Comparison of ENCODE assay signal across 3 cellular contexts in the genomic region with DNA sequence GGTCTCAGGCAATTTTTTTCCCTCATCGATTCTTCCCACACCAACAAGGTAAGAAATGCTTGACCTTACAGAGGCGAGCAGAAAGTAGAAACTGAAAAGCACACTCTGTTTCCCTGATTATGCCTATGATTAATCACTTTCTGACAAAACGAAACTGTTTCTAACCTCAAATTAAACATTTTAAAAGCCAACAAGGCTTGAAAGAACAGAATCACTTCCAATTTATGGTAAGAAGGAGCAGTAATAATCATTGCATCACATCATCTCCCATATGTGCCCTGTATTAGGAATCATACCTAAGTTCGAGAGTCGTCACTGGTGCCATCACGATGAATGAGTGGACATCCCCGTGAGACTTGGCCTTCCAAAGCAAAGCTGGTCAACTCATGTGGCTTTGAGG.
TF ChIP-seq lines count a peak whose summit lies in the region.

No MANE protein-coding gene starts in this region.

TF ChIP-seq in SK-N-SH, 30 proteins besides CTCF, POLR2A, EP300 and RAD21:
- TF ChIP-seq EZH2phosphoT487 (IDR thresholded peaks at IDR 0.05; ENCODE audit: borderline replicate concordance, low read depth) (no peak), TAF1 (IDR thresholded peaks at IDR 0.05; ENCODE audit: borderline replicate concordance, low read depth, low read length) (no peak), SMC3 (IDR thresholded peaks at IDR 0.05; ENCODE audit: low read depth, low read length) (no peak), MXI1 (IDR thresholded peaks at IDR 0.05; ENCODE audit: low read depth, low read length) (no peak), PBX3 (IDR thresholded peaks at IDR 0.05) (no peak), REST (IDR thresholded peaks at IDR 0.05; ENCODE audit: low read depth, low read length) (no peak), FOSL2 (IDR thresholded peaks at IDR 0.05; ENCODE audit: borderline replicate concordance, low read depth) (no peak), TCF12 (IDR thresholded peaks at IDR 0.05) (no peak), FOXM1 (IDR thresholded peaks at IDR 0.05; ENCODE audit: low read depth) (no peak)
- TF ChIP-seq, protein P1, sequence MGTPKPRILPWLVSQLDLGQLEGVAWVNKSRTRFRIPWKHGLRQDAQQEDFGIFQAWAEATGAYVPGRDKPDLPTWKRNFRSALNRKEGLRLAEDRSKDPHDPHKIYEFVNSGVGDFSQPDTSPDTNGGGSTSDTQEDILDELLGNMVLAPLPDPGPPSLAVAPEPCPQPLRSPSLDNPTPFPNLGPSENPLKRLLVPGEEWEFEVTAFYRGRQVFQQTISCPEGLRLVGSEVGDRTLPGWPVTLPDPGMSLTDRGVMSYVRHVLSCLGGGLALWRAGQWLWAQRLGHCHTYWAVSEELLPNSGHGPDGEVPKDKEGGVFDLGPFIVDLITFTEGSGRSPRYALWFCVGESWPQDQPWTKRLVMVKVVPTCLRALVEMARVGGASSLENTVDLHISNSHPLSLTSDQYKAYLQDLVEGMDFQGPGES (IDR thresholded peaks at IDR 0.05; ENCODE audit: low read depth, low read length), result no peak

TF ChIP-seq in SK-N-SH treated with all-trans-retinoic acid at 6 μM for 48 hours, 23 proteins besides CTCF, POLR2A, EP300 and RAD21 (continues in another document):
- TF ChIP-seq, protein P2, sequence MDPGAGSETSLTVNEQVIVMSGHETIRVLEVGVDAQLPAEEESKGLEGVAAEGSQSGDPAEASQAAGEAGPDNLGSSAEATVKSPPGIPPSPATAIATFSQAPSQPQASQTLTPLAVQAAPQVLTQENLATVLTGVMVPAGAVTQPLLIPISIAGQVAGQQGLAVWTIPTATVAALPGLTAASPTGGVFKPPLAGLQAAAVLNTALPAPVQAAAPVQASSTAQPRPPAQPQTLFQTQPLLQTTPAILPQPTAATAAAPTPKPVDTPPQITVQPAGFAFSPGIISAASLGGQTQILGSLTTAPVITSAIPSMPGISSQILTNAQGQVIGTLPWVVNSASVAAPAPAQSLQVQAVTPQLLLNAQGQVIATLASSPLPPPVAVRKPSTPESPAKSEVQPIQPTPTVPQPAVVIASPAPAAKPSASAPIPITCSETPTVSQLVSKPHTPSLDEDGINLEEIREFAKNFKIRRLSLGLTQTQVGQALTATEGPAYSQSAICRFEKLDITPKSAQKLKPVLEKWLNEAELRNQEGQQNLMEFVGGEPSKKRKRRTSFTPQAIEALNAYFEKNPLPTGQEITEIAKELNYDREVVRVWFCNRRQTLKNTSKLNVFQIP (CRISPR knock-in tag; IDR thresholded peaks at IDR 0.05; ENCODE audit: borderline replicate concordance, low read depth), result no peak
- TF ChIP-seq TOX (CRISPR knock-in tag; IDR thresholded peaks at IDR 0.05; ENCODE audit: borderline replicate concordance) (no peak), BACH2 (CRISPR knock-in tag; IDR thresholded peaks at IDR 0.05; ENCODE audit: borderline replicate concordance) (no peak), RARB (CRISPR knock-in tag; IDR thresholded peaks at IDR 0.05) (no peak), ZNF565 (CRISPR knock-in tag; conservative IDR thresholded peaks at IDR 0.05; ENCODE audit: low read depth) (no peak), ZNF8 (CRISPR knock-in tag; IDR thresholded peaks at IDR 0.05) (no peak), SNAI2 (CRISPR knock-in tag; IDR thresholded peaks at IDR 0.05) (no peak), OSR1 (CRISPR knock-in tag; IDR thresholded peaks at IDR 0.05) (no peak), PATZ1 (CRISPR knock-in tag; IDR thresholded peaks at IDR 0.05; ENCODE audit: borderline replicate concordance) (no peak), ZFP30 (CRISPR knock-in tag; IDR thresholded peaks at IDR 0.05) (no peak), ZC3H10 (CRISPR knock-in tag; IDR thresholded peaks at IDR 0.05) (no peak), TCF4 (CRISPR knock-in tag; IDR thresholded peaks at IDR 0.05; ENCODE audit: borderline replicate concordance) (no peak), ZFP3 (CRISPR knock-in tag; IDR thresholded peaks at IDR 0.05) (no peak), ARNTL (CRISPR knock-in tag; IDR thresholded peaks at IDR 0.05; ENCODE audit: borderline replicate concordance, low read depth) (no peak)
- TF ChIP-seq, protein P3, sequence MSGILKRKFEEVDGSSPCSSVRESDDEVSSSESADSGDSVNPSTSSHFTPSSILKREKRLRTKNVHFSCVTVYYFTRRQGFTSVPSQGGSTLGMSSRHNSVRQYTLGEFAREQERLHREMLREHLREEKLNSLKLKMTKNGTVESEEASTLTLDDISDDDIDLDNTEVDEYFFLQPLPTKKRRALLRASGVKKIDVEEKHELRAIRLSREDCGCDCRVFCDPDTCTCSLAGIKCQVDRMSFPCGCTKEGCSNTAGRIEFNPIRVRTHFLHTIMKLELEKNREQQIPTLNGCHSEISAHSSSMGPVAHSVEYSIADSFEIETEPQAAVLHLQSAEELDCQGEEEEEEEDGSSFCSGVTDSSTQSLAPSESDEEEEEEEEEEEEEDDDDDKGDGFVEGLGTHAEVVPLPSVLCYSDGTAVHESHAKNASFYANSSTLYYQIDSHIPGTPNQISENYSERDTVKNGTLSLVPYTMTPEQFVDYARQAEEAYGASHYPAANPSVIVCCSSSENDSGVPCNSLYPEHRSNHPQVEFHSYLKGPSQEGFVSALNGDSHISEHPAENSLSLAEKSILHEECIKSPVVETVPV (CRISPR knock-in tag; IDR thresholded peaks at IDR 0.05), result no peak
- TF ChIP-seq, protein P4, sequence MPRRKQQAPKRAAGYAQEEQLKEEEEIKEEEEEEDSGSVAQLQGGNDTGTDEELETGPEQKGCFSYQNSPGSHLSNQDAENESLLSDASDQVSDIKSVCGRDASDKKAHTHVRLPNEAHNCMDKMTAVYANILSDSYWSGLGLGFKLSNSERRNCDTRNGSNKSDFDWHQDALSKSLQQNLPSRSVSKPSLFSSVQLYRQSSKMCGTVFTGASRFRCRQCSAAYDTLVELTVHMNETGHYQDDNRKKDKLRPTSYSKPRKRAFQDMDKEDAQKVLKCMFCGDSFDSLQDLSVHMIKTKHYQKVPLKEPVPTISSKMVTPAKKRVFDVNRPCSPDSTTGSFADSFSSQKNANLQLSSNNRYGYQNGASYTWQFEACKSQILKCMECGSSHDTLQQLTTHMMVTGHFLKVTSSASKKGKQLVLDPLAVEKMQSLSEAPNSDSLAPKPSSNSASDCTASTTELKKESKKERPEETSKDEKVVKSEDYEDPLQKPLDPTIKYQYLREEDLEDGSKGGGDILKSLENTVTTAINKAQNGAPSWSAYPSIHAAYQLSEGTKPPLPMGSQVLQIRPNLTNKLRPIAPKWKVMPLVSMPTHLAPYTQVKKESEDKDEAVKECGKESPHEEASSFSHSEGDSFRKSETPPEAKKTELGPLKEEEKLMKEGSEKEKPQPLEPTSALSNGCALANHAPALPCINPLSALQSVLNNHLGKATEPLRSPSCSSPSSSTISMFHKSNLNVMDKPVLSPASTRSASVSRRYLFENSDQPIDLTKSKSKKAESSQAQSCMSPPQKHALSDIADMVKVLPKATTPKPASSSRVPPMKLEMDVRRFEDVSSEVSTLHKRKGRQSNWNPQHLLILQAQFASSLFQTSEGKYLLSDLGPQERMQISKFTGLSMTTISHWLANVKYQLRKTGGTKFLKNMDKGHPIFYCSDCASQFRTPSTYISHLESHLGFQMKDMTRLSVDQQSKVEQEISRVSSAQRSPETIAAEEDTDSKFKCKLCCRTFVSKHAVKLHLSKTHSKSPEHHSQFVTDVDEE (CRISPR knock-in tag; IDR thresholded peaks at IDR 0.05), result no peak

TF ChIP-seq in HepG2, 621 proteins besides CTCF, POLR2A, EP300 and RAD21 (continues in another document):
- no peak for TF ChIP-seq PPARG (CRISPR knock-in tag; conservative IDR thresholded peaks at IDR 0.05)
- TF ChIP-seq, protein P5, sequence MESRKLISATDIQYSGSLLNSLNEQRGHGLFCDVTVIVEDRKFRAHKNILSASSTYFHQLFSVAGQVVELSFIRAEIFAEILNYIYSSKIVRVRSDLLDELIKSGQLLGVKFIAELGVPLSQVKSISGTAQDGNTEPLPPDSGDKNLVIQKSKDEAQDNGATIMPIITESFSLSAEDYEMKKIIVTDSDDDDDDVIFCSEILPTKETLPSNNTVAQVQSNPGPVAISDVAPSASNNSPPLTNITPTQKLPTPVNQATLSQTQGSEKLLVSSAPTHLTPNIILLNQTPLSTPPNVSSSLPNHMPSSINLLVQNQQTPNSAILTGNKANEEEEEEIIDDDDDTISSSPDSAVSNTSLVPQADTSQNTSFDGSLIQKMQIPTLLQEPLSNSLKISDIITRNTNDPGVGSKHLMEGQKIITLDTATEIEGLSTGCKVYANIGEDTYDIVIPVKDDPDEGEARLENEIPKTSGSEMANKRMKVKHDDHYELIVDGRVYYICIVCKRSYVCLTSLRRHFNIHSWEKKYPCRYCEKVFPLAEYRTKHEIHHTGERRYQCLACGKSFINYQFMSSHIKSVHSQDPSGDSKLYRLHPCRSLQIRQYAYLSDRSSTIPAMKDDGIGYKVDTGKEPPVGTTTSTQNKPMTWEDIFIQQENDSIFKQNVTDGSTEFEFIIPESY (CRISPR knock-in tag; IDR thresholded peaks at IDR 0.05), result no peak
- TF ChIP-seq ELF4 (CRISPR knock-in tag; IDR thresholded peaks at IDR 0.05; ENCODE audit: borderline replicate concordance), result no peak
- TF ChIP-seq ZNF260 (CRISPR knock-in tag; IDR thresholded peaks at IDR 0.05; ENCODE audit: borderline replicate concordance, low read depth), result no peak
- no peak for TF ChIP-seq PRDM10 (CRISPR knock-in tag; IDR thresholded peaks at IDR 0.05; ENCODE audit: low read depth)
- no peak for TF ChIP-seq YY1 (IDR thresholded peaks at IDR 0.05; ENCODE audit: insufficient read depth, insufficient replicate concordance, low read depth, low read length)
- TF ChIP-seq PRDM15 (CRISPR knock-in tag; IDR thresholded peaks at IDR 0.05), result no peak
- no peak for TF ChIP-seq ZBTB8A (CRISPR knock-in tag; IDR thresholded peaks at IDR 0.05; ENCODE audit: borderline replicate concordance, low read depth)
- no peak for TF ChIP-seq PLRG1 (conservative IDR thresholded peaks at IDR 0.05)
- TF ChIP-seq RXRB (CRISPR knock-in tag; IDR thresholded peaks at IDR 0.05; ENCODE audit: borderline replicate concordance), result no peak
- no peak for TF ChIP-seq ZBTB10 (CRISPR knock-in tag; IDR thresholded peaks at IDR 0.05; ENCODE audit: borderline replicate concordance)
